Comparison of ENCODE assay signal across 1 cellular context in the genomic region with DNA sequence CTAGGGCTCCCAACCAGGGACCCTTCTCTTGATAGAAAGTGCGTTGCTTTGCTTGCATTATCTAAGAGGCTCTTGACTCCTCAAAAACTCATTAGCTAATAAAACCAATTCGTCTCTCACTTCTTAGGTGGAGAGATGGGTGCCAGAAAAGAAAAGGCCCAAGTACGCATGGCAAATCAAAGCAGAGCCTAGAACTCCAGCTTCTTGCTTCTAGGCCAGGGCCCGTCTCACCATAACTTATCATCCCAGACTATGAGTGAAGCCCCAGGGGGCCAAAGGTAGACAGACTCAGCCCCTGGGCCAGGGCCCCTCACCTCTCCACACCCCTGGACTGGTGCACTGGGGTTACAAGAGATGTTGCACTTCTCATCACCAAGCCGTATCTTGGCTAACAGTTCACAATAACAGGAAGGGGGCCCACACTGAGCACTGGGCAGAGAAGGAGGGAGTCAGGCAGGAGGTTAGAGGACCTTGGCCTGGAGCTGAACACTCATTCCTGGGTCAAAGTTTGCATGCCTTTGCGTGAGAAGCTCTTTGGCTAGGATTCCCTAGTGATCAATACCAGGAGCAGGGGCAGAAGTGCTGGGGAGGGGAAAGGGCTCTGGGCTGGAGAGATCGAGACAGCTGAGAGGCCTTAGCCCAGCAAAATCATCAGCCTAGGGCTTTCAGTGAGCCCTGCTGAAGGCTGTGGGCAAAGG.
A peak's percentile ranks its signal among the peaks of the same experiment; 100 is the strongest.
TF ChIP-seq lines count a peak whose summit lies in the region.

No MANE protein-coding gene starts in this region.

TF ChIP-seq in HepG2, 621 proteins besides CTCF, POLR2A, EP300 and RAD21 (continued from another document and continues in another):
- TF ChIP-seq LCORL (IDR thresholded peaks at IDR 0.05) (no peak), LCORL (CRISPR knock-in tag; IDR thresholded peaks at IDR 0.05) (peak; percentile 92), U2AF2 (IDR thresholded peaks at IDR 0.05; ENCODE audit: low read depth, low read length) (no peak), ZNF703 (CRISPR knock-in tag; IDR thresholded peaks at IDR 0.05; ENCODE audit: borderline replicate concordance) (no peak), ZNF547 (CRISPR knock-in tag; IDR thresholded peaks at IDR 0.05) (no peak), SRY (CRISPR knock-in tag; IDR thresholded peaks at IDR 0.05) (no peak), ZNF329 (CRISPR knock-in tag; IDR thresholded peaks at IDR 0.05; ENCODE audit: low read depth) (no peak), CAMTA2 (CRISPR knock-in tag; IDR thresholded peaks at IDR 0.05; ENCODE audit: borderline replicate concordance) (no peak), MXD4 (CRISPR knock-in tag; IDR thresholded peaks at IDR 0.05) (no peak), TEAD3 (CRISPR knock-in tag; optimal IDR thresholded peaks at IDR 0.05; ENCODE audit: borderline replicate concordance) (peak; percentile 96), NAIF1 (CRISPR knock-in tag; IDR thresholded peaks at IDR 0.05; ENCODE audit: borderline replicate concordance) (no peak), GABPB1 (CRISPR knock-in tag; IDR thresholded peaks at IDR 0.05) (peak; percentile 63), THAP11 (CRISPR knock-in tag; IDR thresholded peaks at IDR 0.05) (peak; percentile 76), SYNCRIP (IDR thresholded peaks at IDR 0.05; ENCODE audit: insufficient read depth, low read depth, low read length) (no peak), ZNF510 (CRISPR knock-in tag; IDR thresholded peaks at IDR 0.05; ENCODE audit: low read depth) (no peak), ZFP36L2 (CRISPR knock-in tag; IDR thresholded peaks at IDR 0.05) (no peak), IRF9 (CRISPR knock-in tag; IDR thresholded peaks at IDR 0.05; ENCODE audit: borderline replicate concordance) (no peak), ZBTB4 (CRISPR knock-in tag; IDR thresholded peaks at IDR 0.05; ENCODE audit: borderline replicate concordance) (peak; percentile 77; the same call in 1 of the 2 replicates), ZNF691 (CRISPR knock-in tag; IDR thresholded peaks at IDR 0.05; ENCODE audit: borderline replicate concordance, low read depth) (peak; percentile 100), WIZ (CRISPR knock-in tag; IDR thresholded peaks at IDR 0.05) (no peak), NFIB (CRISPR knock-in tag; IDR thresholded peaks at IDR 0.05; ENCODE audit: borderline replicate concordance) (no peak), CC2D1A (CRISPR knock-in tag; IDR thresholded peaks at IDR 0.05) (no peak), HOXA7 (CRISPR knock-in tag; IDR thresholded peaks at IDR 0.05) (no peak), ZNF44 (CRISPR knock-in tag; IDR thresholded peaks at IDR 0.05) (no peak), KMT2B (CRISPR knock-in tag; IDR thresholded peaks at IDR 0.05) (0 out of 2 replicates have a peak, but pooled peaks have one; percentile 49), FUBP1 (CRISPR knock-in tag; IDR thresholded peaks at IDR 0.05; ENCODE audit: borderline replicate concordance) (no peak), ZNF644 (CRISPR knock-in tag; IDR thresholded peaks at IDR 0.05; ENCODE audit: low read depth) (peak; percentile 73), SOX6 (IDR thresholded peaks at IDR 0.05) (no peak), SOX6 (CRISPR knock-in tag; IDR thresholded peaks at IDR 0.05) (peak; percentile 94), THAP8 (CRISPR knock-in tag; IDR thresholded peaks at IDR 0.05; ENCODE audit: borderline replicate concordance) (no peak), PLRG1 (conservative IDR thresholded peaks at IDR 0.05) (no peak), ZNF512B (CRISPR knock-in tag; IDR thresholded peaks at IDR 0.05; ENCODE audit: borderline replicate concordance) (no peak), SIN3B (IDR thresholded peaks at IDR 0.05; ENCODE audit: low read length) (no peak), ZNF354B (CRISPR knock-in tag; IDR thresholded peaks at IDR 0.05) (no peak), ZNF33A (CRISPR knock-in tag; IDR thresholded peaks at IDR 0.05; ENCODE audit: borderline replicate concordance) (no peak), ZNF317 (CRISPR knock-in tag; IDR thresholded peaks at IDR 0.05) (peak; percentile 86), MED8 (CRISPR knock-in tag; IDR thresholded peaks at IDR 0.05; ENCODE audit: insufficient replicate concordance) (peak; percentile 60)
- TF ChIP-seq, protein P1, sequence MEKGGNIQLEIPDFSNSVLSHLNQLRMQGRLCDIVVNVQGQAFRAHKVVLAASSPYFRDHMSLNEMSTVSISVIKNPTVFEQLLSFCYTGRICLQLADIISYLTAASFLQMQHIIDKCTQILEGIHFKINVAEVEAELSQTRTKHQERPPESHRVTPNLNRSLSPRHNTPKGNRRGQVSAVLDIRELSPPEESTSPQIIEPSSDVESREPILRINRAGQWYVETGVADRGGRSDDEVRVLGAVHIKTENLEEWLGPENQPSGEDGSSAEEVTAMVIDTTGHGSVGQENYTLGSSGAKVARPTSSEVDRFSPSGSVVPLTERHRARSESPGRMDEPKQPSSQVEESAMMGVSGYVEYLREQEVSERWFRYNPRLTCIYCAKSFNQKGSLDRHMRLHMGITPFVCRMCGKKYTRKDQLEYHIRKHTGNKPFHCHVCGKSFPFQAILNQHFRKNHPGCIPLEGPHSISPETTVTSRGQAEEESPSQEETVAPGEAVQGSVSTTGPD (CRISPR knock-in tag; IDR thresholded peaks at IDR 0.05), result peak; percentile 90
- TF ChIP-seq, protein P2, sequence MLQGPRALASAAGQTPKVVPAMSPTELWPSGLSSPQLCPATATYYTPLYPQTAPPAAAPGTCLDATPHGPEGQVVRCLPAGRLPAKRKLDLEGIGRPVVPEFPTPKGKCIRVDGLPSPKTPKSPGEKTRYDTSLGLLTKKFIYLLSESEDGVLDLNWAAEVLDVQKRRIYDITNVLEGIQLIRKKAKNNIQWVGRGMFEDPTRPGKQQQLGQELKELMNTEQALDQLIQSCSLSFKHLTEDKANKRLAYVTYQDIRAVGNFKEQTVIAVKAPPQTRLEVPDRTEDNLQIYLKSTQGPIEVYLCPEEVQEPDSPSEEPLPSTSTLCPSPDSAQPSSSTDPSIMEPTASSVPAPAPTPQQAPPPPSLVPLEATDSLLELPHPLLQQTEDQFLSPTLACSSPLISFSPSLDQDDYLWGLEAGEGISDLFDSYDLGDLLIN (CRISPR knock-in tag; IDR thresholded peaks at IDR 0.05; ENCODE audit: borderline replicate concordance), result no peak
- TF ChIP-seq, protein P3, sequence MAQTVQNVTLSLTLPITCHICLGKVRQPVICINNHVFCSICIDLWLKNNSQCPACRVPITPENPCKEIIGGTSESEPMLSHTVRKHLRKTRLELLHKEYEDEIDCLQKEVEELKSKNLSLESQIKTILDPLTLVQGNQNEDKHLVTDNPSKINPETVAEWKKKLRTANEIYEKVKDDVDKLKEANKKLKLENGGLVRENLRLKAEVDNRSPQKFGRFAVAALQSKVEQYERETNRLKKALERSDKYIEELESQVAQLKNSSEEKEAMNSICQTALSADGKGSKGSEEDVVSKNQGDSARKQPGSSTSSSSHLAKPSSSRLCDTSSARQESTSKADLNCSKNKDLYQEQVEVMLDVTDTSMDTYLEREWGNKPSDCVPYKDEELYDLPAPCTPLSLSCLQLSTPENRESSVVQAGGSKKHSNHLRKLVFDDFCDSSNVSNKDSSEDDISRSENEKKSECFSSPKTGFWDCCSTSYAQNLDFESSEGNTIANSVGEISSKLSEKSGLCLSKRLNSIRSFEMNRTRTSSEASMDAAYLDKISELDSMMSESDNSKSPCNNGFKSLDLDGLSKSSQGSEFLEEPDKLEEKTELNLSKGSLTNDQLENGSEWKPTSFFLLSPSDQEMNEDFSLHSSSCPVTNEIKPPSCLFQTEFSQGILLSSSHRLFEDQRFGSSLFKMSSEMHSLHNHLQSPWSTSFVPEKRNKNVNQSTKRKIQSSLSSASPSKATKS (CRISPR knock-in tag; IDR thresholded peaks at IDR 0.05), result no peak
- TF ChIP-seq, protein P4, sequence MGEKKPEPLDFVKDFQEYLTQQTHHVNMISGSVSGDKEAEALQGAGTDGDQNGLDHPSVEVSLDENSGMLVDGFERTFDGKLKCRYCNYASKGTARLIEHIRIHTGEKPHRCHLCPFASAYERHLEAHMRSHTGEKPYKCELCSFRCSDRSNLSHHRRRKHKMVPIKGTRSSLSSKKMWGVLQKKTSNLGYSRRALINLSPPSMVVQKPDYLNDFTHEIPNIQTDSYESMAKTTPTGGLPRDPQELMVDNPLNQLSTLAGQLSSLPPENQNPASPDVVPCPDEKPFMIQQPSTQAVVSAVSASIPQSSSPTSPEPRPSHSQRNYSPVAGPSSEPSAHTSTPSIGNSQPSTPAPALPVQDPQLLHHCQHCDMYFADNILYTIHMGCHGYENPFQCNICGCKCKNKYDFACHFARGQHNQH (CRISPR knock-in tag; IDR thresholded peaks at IDR 0.05), result peak; percentile 89
- TF ChIP-seq, protein P5, sequence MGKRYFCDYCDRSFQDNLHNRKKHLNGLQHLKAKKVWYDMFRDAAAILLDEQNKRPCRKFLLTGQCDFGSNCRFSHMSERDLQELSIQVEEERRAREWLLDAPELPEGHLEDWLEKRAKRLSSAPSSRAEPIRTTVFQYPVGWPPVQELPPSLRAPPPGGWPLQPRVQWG (CRISPR knock-in tag; IDR thresholded peaks at IDR 0.05; ENCODE audit: borderline replicate concordance, low read depth), result no peak
